ENCODE assay signal across 14 cellular contexts in the genomic region with DNA sequence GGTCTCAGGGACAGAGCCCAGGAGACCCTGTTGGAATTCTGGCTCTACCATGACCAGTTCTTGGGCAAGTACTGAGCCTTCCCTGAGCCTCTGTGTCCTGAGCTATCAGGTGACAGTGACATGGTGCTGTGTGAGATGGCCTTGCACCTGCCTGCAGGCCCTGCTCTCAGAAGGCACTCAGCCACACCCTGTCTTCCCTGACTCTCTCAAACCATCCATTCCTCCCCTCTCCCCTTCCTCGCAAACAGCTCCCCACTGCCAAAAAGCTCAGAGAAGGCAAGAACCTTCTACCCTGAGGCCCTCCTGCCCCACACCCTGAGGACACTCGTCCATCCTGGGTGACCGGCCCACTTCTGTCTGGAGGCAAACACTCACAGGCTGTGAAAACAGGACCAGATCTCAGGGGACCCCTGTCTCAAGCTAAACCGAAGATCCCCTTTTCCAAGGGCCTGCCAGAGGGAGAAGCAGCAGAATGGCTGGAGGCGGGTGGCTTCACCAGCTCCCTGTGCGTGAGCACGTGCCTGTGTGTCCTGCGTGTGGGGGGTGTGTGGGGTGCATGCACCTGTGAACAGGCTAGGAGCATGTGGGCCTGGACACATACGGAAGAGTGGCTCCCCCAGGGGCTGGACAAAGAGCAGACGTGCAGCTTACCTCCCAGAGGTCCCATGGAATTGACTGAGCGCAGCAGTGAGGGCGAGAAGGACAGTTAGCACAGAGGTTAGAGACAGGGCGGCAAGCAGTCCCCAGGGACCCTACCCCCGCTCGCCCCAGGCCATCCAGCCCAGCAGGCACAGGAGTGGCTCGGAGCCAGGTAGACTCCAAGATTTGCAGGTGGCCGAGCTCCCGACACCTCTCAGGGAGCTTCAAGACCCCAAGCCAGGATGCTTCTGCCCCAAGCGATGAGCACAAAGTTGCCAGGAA. TPM values are rescaled to one million over a fixed set of nuclear protein-coding genes. Genes with fewer than 3 reads are reported as not detected.
DNase-seq lines count a peak whose midpoint lies in the region; ATAC-seq, FAIRE-seq and TF ChIP-seq lines count a peak whose summit lies in the region.
"Had no signal": no experiment of that assay in that cellular context is flagged by ENCODE, and none has a peak within 500 bp of the region (broad histone marks: within the 10 kb centered on the region; RNA-seq: fewer than 3 reads in every experiment).

No MANE protein-coding gene starts in this region.

- no peak overlapping the region for H2BK120ac ChIP-seq in trophoblast cell (ENCODE audit: insufficient read depth, low read length, poor library complexity)

- no peak overlapping the region for H2BK5ac ChIP-seq in trophoblast cell (ENCODE audit: low read depth, low read length, poor library complexity)

- TF ChIP-seq POLR2A in A549 (IDR thresholded peaks at IDR 0.05; ENCODE audit: low read length) (no peak), vagina (IDR thresholded peaks at IDR 0.05) (no peak)

- DNase-seq in A549 (ENCODE audit: low read depth in 1 of 2, low spot score in 1 of 2) = no peak
- peak; percentile 39 for DNase-seq in CD14-positive monocyte (ENCODE audit: low spot score)
- no peak for DNase-seq in activated naive CD8-positive, alpha-beta T cell treated with anti-CD3 and anti-CD28 coated beads, Interleukin-2, amount 10 ng/mL, durations not matched to agents 7 days and 5 days
- no peak for DNase-seq in memory B cell (ENCODE audit: low spot score in 2 of 2)
- DNase-seq in NCI-H524 treated with DMSO at 0.1 percent for 48 hours (lab: John Stamatoyannopoulos, UW) = no peak
- DNase-seq in frontal cortex (ENCODE audit: low spot score in 2 of 2) = no peak
- no peak for DNase-seq in vagina (ENCODE audit: extremely low spot score in 2 of 2)
- no peak for DNase-seq in trophoblast cell
- DNase-seq: amniotic stem cell, foreskin keratinocyte, NCI-H1105, NCI-H774, SIG-M5 had no signal

- H3K36me3 ChIP-seq in vagina = no peaks in the 10 kb centered on the region
- no peaks in the 10 kb centered on the region for H3K36me3 ChIP-seq in trophoblast cell (ENCODE audit: control insufficient read depth in 1 of 2, insufficient read depth in 2 of 2, low read length in 2 of 2)

- no peaks in the 10 kb centered on the region for H3K9me3 ChIP-seq in A549
- H3K9me3 ChIP-seq in vagina = no peaks in the 10 kb centered on the region
- peaks cover 3% of the 10 kb centered on the region for H3K9me3 ChIP-seq in trophoblast cell (ENCODE audit: insufficient read depth, low read depth, low read length)
- H3K9me3 ChIP-seq: suprapubic skin had no signal

- no peaks in the 10 kb centered on the region for H3K79me2 ChIP-seq in trophoblast cell (ENCODE audit: control insufficient read depth, insufficient read depth, low read length, poor library complexity)

- intact Hi-C loops in CD14-positive monocyte (cut with micrococcal nuclease) (no loop called here), vagina (cut with DNase I) (no loop called here)

- H3K4me1 ChIP-seq in A549 = peaks cover 21% of the 10 kb centered on the region
- H3K4me1 ChIP-seq in vagina = peaks cover 12% of the 10 kb centered on the region
- no peaks in the 10 kb centered on the region for H3K4me1 ChIP-seq in trophoblast cell (ENCODE audit: control insufficient read depth in 1 of 2, insufficient read depth in 2 of 2, low read length in 2 of 2)
- H3K4me1 ChIP-seq: foreskin keratinocyte had no signal

- H2AFZ ChIP-seq in trophoblast cell (ENCODE audit: insufficient read depth, low read length, poor library complexity) = no peak overlapping the region

- peaks cover 0 to 10% (median 2%) of the 10 kb centered on the region in 3 donors for H3K27me3 Mint-ChIP-seq in CD14-positive monocyte (ENCODE audit: low read depth in 3 of 3)
- no peaks in the 10 kb centered on the region for H3K27me3 Mint-ChIP-seq in activated naive CD8-positive, alpha-beta T cell treated with anti-CD3 and anti-CD28 coated beads, Interleukin-2, amount 10 ng/mL, durations not matched to agents 7 days and 5 days
- no peaks in the 10 kb centered on the region for H3K27me3 Mint-ChIP-seq in memory B cell

- no peak for TF ChIP-seq EP300 in A549 (IDR thresholded peaks at IDR 0.05)

- H4K8ac ChIP-seq in trophoblast cell (ENCODE audit: low read depth, low read length) = no peak overlapping the region

- peak overlapping the region in 3 of 7 donors; percentile 12 to 72 (median 70) for H3K27ac Mint-ChIP-seq in CD14-positive monocyte
- H3K27ac Mint-ChIP-seq in activated naive CD8-positive, alpha-beta T cell treated with anti-CD3 and anti-CD28 coated beads, Interleukin-2, amount 10 ng/mL, durations not matched to agents 7 days and 5 days = peak overlapping the region; percentile 56
- H3K27ac Mint-ChIP-seq in memory B cell = peak overlapping the region; percentile 45

- no peak overlapping the region for H3K4me3 Mint-ChIP-seq in CD14-positive monocyte
- H3K4me3 Mint-ChIP-seq in activated naive CD8-positive, alpha-beta T cell treated with anti-CD3 and anti-CD28 coated beads, Interleukin-2, amount 10 ng/mL, durations not matched to agents 7 days and 5 days = no peak overlapping the region
- no peak overlapping the region for H3K4me3 Mint-ChIP-seq in memory B cell

- CTCF ChIA-PET in A549 (lab: Yijun Ruan, JAX) = interaction anchor here (0.8 to 2.0 kb wide), 8 partner anchors 9 to 167 kb away, joined by 3 to 6 read pairs (median 4); no protein-coding TSS in a partner anchor

- no peak overlapping the region for H4K91ac ChIP-seq in trophoblast cell (ENCODE audit: low read depth, low read length)

- H3K4me2 ChIP-seq in A549 (peak overlapping the region; percentile 56; the same call in 2 of the 3 replicates), trophoblast cell (ENCODE audit: low read length) (no peak overlapping the region)

- ATAC-seq in A549 (no peak), memory B cell (ENCODE audit: low read depth) (no peak)
- ATAC-seq in activated naive CD8-positive, alpha-beta T cell treated with anti-CD3 and anti-CD28 coated beads, Interleukin-2, amount 10 ng/mL, durations not matched to agents 7 days and 5 days (ENCODE audit: low read depth) = no peak
- ATAC-seq: foreskin keratinocyte had no signal

- H3K4me1 Mint-ChIP-seq in CD14-positive monocyte = peaks cover 2% of the 10 kb centered on the region
- peaks cover 2% of the 10 kb centered on the region for H3K4me1 Mint-ChIP-seq in activated naive CD8-positive, alpha-beta T cell treated with anti-CD3 and anti-CD28 coated beads, Interleukin-2, amount 10 ng/mL, durations not matched to agents 7 days and 5 days
- peaks cover 11% of the 10 kb centered on the region for H3K4me1 Mint-ChIP-seq in memory B cell

- 96% methylated on average over 18 of the region's 19 CpGs for WGBS in A549 (ENCODE audit: missing lambda C conversion rate)
- no CpG with 5 or more reads among the region's 19 CpGs for WGBS in trophoblast cell (ENCODE audit: extremely low coverage, insufficient coverage, insufficient read length)

- TF ChIP-seq RAD21 in A549 (conservative IDR thresholded peaks at IDR 0.05 in 1 of 2, IDR thresholded peaks at IDR 0.05 in 1 of 2) = no peak

- H3K27me3 ChIP-seq in vagina = no peaks in the 10 kb centered on the region
- no peaks in the 10 kb centered on the region for H3K27me3 ChIP-seq in trophoblast cell (ENCODE audit: insufficient read depth, low read length)
- H3K27me3 ChIP-seq: foreskin keratinocyte, suprapubic skin had no signal

- FAIRE-seq in A549 (lab: Jason Lieb, UNC) (no peak), frontal cortex (lab: Jason Lieb, UNC) (no peak)

- no peak overlapping the region for H3K23ac ChIP-seq in trophoblast cell (ENCODE audit: low read length)

- H3K79me1 ChIP-seq in trophoblast cell (ENCODE audit: low read length) = no peaks in the 10 kb centered on the region

- H3K4ac ChIP-seq in trophoblast cell (ENCODE audit: low read depth, low read length) = no peak overlapping the region

- H3K36me3 Mint-ChIP-seq in CD14-positive monocyte (no peaks in the 10 kb centered on the region), memory B cell (peaks cover 23% of the 10 kb centered on the region)
- peaks cover 4% of the 10 kb centered on the region for H3K36me3 Mint-ChIP-seq in activated naive CD8-positive, alpha-beta T cell treated with anti-CD3 and anti-CD28 coated beads, Interleukin-2, amount 10 ng/mL, durations not matched to agents 7 days and 5 days

- H4K12ac ChIP-seq in trophoblast cell (ENCODE audit: low read depth, low read length) = no peak overlapping the region

- POLR2A ChIA-PET in A549 (lab: Yijun Ruan, JAX) = no interaction called here
- POLR2A ChIA-PET in activated naive CD8-positive, alpha-beta T cell treated with anti-CD3 and anti-CD28 coated beads, Interleukin-2, amount 10 ng/mL, durations not matched to agents 7 days and 5 days (lab: Charles Lee) = no interaction called here

- peak overlapping the region; percentile 48 to 69; a peak in 4 of 6 replicates for H3K27ac ChIP-seq in A549
- H3K27ac ChIP-seq in vagina = no peak overlapping the region
- H3K27ac ChIP-seq in trophoblast cell (ENCODE audit: low read depth, low read length) = no peak overlapping the region
- H3K27ac ChIP-seq: foreskin keratinocyte, suprapubic skin had no signal

- no peak overlapping the region for H2AK5ac ChIP-seq in trophoblast cell (ENCODE audit: low read length)

- no peak for TF ChIP-seq CTCF in A549 (IDR thresholded peaks at IDR 0.05)
- no peak for TF ChIP-seq CTCF in CD14-positive monocyte (IDR thresholded peaks at IDR 0.05)
- no peak for TF ChIP-seq CTCF in vagina (IDR thresholded peaks at IDR 0.05)

- H3K14ac ChIP-seq in trophoblast cell (ENCODE audit: low read length) = no peak overlapping the region

- no peak overlapping the region for H3K4me3 ChIP-seq in A549
- H3K4me3 ChIP-seq in vagina = no peak overlapping the region
- no peak overlapping the region for H3K4me3 ChIP-seq in trophoblast cell (ENCODE audit: low read depth, low read length)
- H3K4me3 ChIP-seq: suprapubic skin had no signal

- H3K9ac ChIP-seq in trophoblast cell (ENCODE audit: low read length) = no peak overlapping the region

- H3K9me3 Mint-ChIP-seq in CD14-positive monocyte (no peaks in the 10 kb centered on the region), memory B cell (no peaks in the 10 kb centered on the region)
- H3K9me3 Mint-ChIP-seq in activated naive CD8-positive, alpha-beta T cell treated with anti-CD3 and anti-CD28 coated beads, Interleukin-2, amount 10 ng/mL, durations not matched to agents 7 days and 5 days = no peaks in the 10 kb centered on the region

- H2BK12ac ChIP-seq in trophoblast cell (ENCODE audit: low read length) = no peak overlapping the region

- H3K18ac ChIP-seq in trophoblast cell (ENCODE audit: low read length) = no peak overlapping the region

RNA-seq across cellular contexts. Expression of a gene that starts 53.9 kb away (rescaled TPM):
- polyA plus RNA-seq in A549 (2011; rRNA removed) (12.4 and 15.5 TPM in 2 replicates), A549 (2017; fragmentation: RNase III; extraction: RNeasy Plus Mini Kit Qiagen cat#74134 plus additional on column Dnase treatment) (32.3 to 41.5 TPM (median 34.1 TPM) in 3 replicates), CD14-positive monocyte (1 to 10 TPM; 4.1 to 7.5 TPM)
- 38.5 and 38.9 TPM in 2 replicates for polyA plus RNA-seq in A549 (2012; cell fraction: cytosol; rRNA removed)
- 35.0 and 42.2 TPM in 2 replicates for polyA plus RNA-seq in A549 (2012; cell fraction: nucleus; rRNA removed)
- 14.2 and 15.8 TPM in 2 replicates for polyA minus RNA-seq in A549 (2011; rRNA and poly(A)+ RNA removed)
- 100 to 1,000 TPM; 160 to 161 TPM for total RNA-seq in activated naive CD8-positive, alpha-beta T cell treated with anti-CD3 and anti-CD28 coated beads, Interleukin-2, amount 10 ng/mL, durations not matched to agents 7 days and 5 days
- total RNA-seq in frontal cortex (57.5 TPM), vagina (60.9 TPM)
- polyA plus RNA-seq in trophoblast cell (2013) = 6.7 and 7.6 TPM in 2 replicates

Comparison
In these comparisons a context has a peak if more than half of its experiments do, and no peak if none do; other contexts are left out.
1. H3K27ac ChIP-seq: peak in A549 (2 of 2); none in vagina (single experiment) and trophoblast cell (single experiment).